Comparison of ENCODE assay signal across 8 cellular contexts in the genomic region with DNA sequence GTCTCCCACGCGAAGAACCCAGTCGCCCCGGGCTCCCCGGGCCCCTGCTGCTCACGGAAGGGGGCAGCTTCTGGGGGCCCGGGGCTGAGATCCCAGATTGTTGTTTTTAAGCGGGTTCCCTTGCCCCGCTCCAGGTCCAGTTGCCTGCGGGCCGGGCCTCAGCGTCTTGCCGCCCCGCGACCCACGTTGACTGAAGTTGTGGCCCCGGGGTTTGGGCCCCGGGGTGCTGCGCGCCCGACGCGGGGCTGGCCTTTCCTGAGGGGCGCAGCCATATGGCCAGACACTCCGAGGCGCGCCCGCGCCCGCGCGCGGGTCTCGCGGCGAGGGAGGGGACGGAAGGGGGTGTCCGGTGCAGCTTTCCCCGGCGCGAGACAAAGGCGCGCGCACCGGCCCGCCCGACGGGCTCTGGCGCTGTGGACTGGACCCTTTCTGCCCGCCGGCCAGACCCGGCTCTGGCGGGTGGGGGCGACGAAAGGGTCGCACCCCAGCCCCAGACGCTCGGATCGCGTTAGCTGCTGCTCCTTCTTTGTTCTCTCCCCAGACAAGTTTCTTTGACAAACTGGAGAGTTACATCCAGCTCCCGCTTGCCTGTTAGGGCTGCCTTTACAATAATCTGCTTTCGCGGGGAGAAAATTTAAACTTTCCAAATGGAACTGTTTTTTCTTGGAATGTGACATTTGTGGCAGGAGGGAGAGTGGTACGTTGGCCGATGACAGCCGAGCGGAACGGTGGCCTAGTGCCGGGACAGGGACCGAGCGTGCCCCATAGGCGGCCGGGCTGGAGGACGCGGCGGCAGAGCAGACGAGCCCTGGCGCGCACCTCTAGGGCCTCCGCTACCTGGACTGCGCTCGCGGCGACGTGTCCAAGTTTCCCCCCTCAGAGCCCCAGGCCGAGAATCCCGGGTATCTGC. TPM values are rescaled to one million over a fixed set of nuclear protein-coding genes. Genes with fewer than 3 reads are reported as not detected.
A peak's percentile ranks its signal among the peaks of the same experiment; 100 is the strongest.
DNase-seq lines count a peak whose midpoint lies in the region; TF ChIP-seq lines count a peak whose summit lies in the region.

No MANE protein-coding gene starts in this region.

- H3K4me1 ChIP-seq in A673 (ENCODE audit: insufficient read depth, low read length, poor library complexity, severe bottlenecking) (peaks cover 14% of the 10 kb centered on the region), Loucy (ENCODE audit: insufficient read depth, low read length, poor library complexity, severe bottlenecking) (peaks cover 35% of the 10 kb centered on the region), sigmoid colon (peaks cover 0 to 77% (median 61%) of the 10 kb centered on the region in 4 donors)

- H3K27ac ChIP-seq in A673 (ENCODE audit: low read depth, low read length, poor library complexity, severe bottlenecking) (peak overlapping the region; percentile 82), sigmoid colon (peak overlapping the region; percentile 97 to 99 (median 98))

- no peaks in the 10 kb centered on the region for H3F3A ChIP-seq in Loucy (ENCODE audit: low read depth)

- H3K9me2 ChIP-seq in Loucy (replicated peaks; ENCODE audit: low read depth, low read length), result no peaks in the 10 kb centered on the region

- H3K9ac ChIP-seq in Loucy (ENCODE audit: low read depth, low read length, poor library complexity, severe bottlenecking), result peak overlapping the region; percentile 94

- DNase-seq in A673 (ENCODE audit: low spot score) (peak; percentile 41), GM13976 (ENCODE audit: low spot score) (peak; percentile 28), astrocyte of the spinal cord (ENCODE audit: low read depth, low spot score) (peak; percentile 46), sigmoid colon (peak; percentile 73), dedifferentiated amniotic fluid mesenchymal stem cell (ENCODE audit: extremely low spot score) (no peak), NCI-H2171 (lab: John Stamatoyannopoulos, UW) (no peak)

- TF ChIP-seq CTCF in A673 (conservative IDR thresholded peaks at IDR 0.05; ENCODE audit: low read depth, low read length) (no peak), GM13976 (IDR thresholded peaks at IDR 0.05; ENCODE audit: borderline replicate concordance, control extremely low read depth, extremely low read depth, insufficient read depth, missing control alignments) (no peak), Loucy (conservative IDR thresholded peaks at IDR 0.05; ENCODE audit: low read length) (no peak), astrocyte of the spinal cord (IDR thresholded peaks at IDR 0.05; ENCODE audit: low read depth, low read length) (no peak), sigmoid colon (IDR thresholded peaks at IDR 0.05) (no peak)

- peak overlapping the region; percentile 65 for H2AFZ ChIP-seq in Loucy (ENCODE audit: low read length)

- H3K4me3 ChIP-seq in A673 (ENCODE audit: low read depth, low read length, poor library complexity, severe bottlenecking) (peak overlapping the region; percentile 82), Loucy (ENCODE audit: low read length, poor library complexity, severe bottlenecking) (peak overlapping the region; percentile 81), astrocyte of the spinal cord (ENCODE audit: low read depth, low read length) (peak overlapping the region; percentile 94), iPS-11a (ENCODE audit: low read depth, low read length) (peak overlapping the region; percentile 84), sigmoid colon (peak overlapping the region; percentile 84 to 95 (median 91))

- peaks cover 56% of the 10 kb centered on the region for H3K79me2 ChIP-seq in Loucy (ENCODE audit: insufficient read depth, low read length)

- CTCF ChIA-PET in A673 (lab: Charles Lee), result interaction anchor here (0.6 kb wide), 1 partner anchor 146 kb away, joined by 9 read pairs; no protein-coding TSS in a partner anchor

- no peak for TF ChIP-seq EP300 in sigmoid colon (IDR thresholded peaks at IDR 0.05)

- H3K27me3 ChIP-seq in A673 (replicated peaks; ENCODE audit: insufficient read depth, low read depth, low read length, poor library complexity) (no peaks in the 10 kb centered on the region), Loucy (ENCODE audit: insufficient read depth, low read length, poor library complexity, severe bottlenecking) (peaks cover 4% of the 10 kb centered on the region), sigmoid colon (no peaks in the 10 kb centered on the region)

- POLR2A ChIA-PET in A673 (lab: Charles Lee; ENCODE audit: low non-redundant PET), result interaction anchor here (0.5 to 0.7 kb wide), 2 partner anchors 105 to 327 kb away, joined by 3 read pairs; no protein-coding TSS in a partner anchor

- in situ Hi-C loops in GM13976 (cut with MboI; ENCODE audit: low sequenced_read_pairs, unreplicated experiment), result no loop called here
- in situ Hi-C loops in astrocyte of the spinal cord (cut with HindIII; ENCODE audit: low sequenced_read_pairs), result no loop called here

- TF ChIP-seq POLR2A in sigmoid colon (IDR thresholded peaks at IDR 0.05), result peak in 1 of 2 donors; percentile 30

- intact Hi-C loops in A673 (cut with micrococcal nuclease; ENCODE audit: unreplicated experiment) (loop anchor here (2.0 kb wide), 1 partner anchor 146 kb away; no protein-coding TSS in a partner anchor), sigmoid colon (cut with DNase I) (loop anchor here (2.0 to 10.0 kb wide), 4 partner anchors 28 to 298 kb away; a partner anchor contains a TSS)

- no peaks in the 10 kb centered on the region for H3K9me3 ChIP-seq in A673 (ENCODE audit: low read depth, low read length, poor library complexity, severe bottlenecking)
- no peaks in the 10 kb centered on the region for H3K9me3 ChIP-seq in Loucy (ENCODE audit: insufficient read depth, low read depth, low read length)
- H3K9me3 ChIP-seq in sigmoid colon, result no peaks in the 10 kb centered on the region

- peaks cover 42% of the 10 kb centered on the region for H4K20me1 ChIP-seq in Loucy (ENCODE audit: insufficient read depth, low read length, poor library complexity, severe bottlenecking)

- H3K4me2 ChIP-seq in Loucy (ENCODE audit: low read depth, low read length, poor library complexity, severe bottlenecking), result peak overlapping the region; percentile 91

- no TSS peak for BruUV-seq in A673 (replicated peaks; lab: Mats Ljungman, UMichigan)

- 1 to 2% methylated on average over 87 of the region's 87 CpGs for WGBS in sigmoid colon, 2 donors

- H3K36me3 ChIP-seq in A673 (ENCODE audit: insufficient read depth, low read length, poor library complexity, severe bottlenecking), result no peaks in the 10 kb centered on the region
- no peaks in the 10 kb centered on the region for H3K36me3 ChIP-seq in Loucy (ENCODE audit: insufficient read depth, low read length)
- no peaks in the 10 kb centered on the region for H3K36me3 ChIP-seq in sigmoid colon

RNA-seq across cellular contexts. Expression of a gene that starts 0.7 kb away (rescaled TPM):
- total RNA-seq in A673 (2021) (67.8 and 68.5 TPM in 2 replicates), sigmoid colon (100 to 1,000 TPM in 3 of 4 donors, 10 to 100 TPM in 1; 96.3 to 161 (median 115) TPM)
- 1 to 10 TPM in 2 of 3 donors, under 1 TPM in 1; 0.69 to 7.9 (median 1.8) TPM for polyA plus RNA-seq in sigmoid colon

Comparison
In these comparisons a context has a peak if more than half of its experiments do, and no peak if none do; other contexts are left out.
1. DNase-seq: peak in A673 (single experiment), GM13976 (single experiment), astrocyte of the spinal cord (single experiment) and sigmoid colon (single experiment); none in dedifferentiated amniotic fluid mesenchymal stem cell (single experiment) and NCI-H2171 (single experiment).
2. Peak in every context shown above with its lines, with median percentiles within 50 percentile points of each other: H3K4me3 ChIP-seq.